ENCODE assay signal across 9 cellular contexts in genomic region chr1:214018605-214019268, GRCh38. TPM values are rescaled to one million over a fixed set of nuclear protein-coding genes. Genes with fewer than 3 reads are reported as not detected.
DNase-seq lines count a peak whose midpoint lies in the region; ATAC-seq and TF ChIP-seq lines count a peak whose summit lies in the region.
"Had no signal": no experiment of that assay in that cellular context is flagged by ENCODE, and none has a peak within 500 bp of the region (broad histone marks: within the 10 kb centered on the region; RNA-seq: fewer than 3 reads in every experiment).

No MANE protein-coding gene starts in this region.

- no peak overlapping the region for H3K4me3 Mint-ChIP-seq in T-helper 17 cell

- H3K9me2 ChIP-seq in PC-3 (replicated peaks; ENCODE audit: low read length) = no peaks in the 10 kb centered on the region

- TF ChIP-seq CTCF in PC-3 (conservative IDR thresholded peaks at IDR 0.05; ENCODE audit: low read depth, low read length) = no peak

- H3K4me3 ChIP-seq in PC-3 (ENCODE audit: low read length) (no peak overlapping the region), HAP-1 (no peak overlapping the region)

- no peak overlapping the region for H2AFZ ChIP-seq in PC-3 (ENCODE audit: low read length)

- intact Hi-C loops in PC-3 (cut with micrococcal nuclease) = loop anchor here (10.0 kb wide), 1 partner anchor 894 kb away; no protein-coding TSS in a partner anchor

- no peak overlapping the region for H3K4me2 ChIP-seq in PC-3 (ENCODE audit: low read length)

- ATAC-seq in GM18519 (IDR thresholded peaks at IDR 0.05; ENCODE audit: low FRiP score, unreplicated experiment) (peak; percentile 98), GM21786 (IDR thresholded peaks at IDR 0.05; ENCODE audit: unreplicated experiment) (peak; percentile 69), PC-3 (no peak), T-helper 17 cell (no peak)

- H3K4me1 Mint-ChIP-seq in T-helper 17 cell = no peaks in the 10 kb centered on the region

- H3K79me2 ChIP-seq in PC-3 (ENCODE audit: low read length) = no peaks in the 10 kb centered on the region

- H3K36me3 Mint-ChIP-seq in T-helper 17 cell (ENCODE audit: low read depth) = no peaks in the 10 kb centered on the region

- H3K36me3 ChIP-seq in PC-3 (ENCODE audit: low read depth, low read length) (no peaks in the 10 kb centered on the region), HAP-1 (replicated peaks) (no peaks in the 10 kb centered on the region)

- in situ Hi-C loops in HAP-1 (cut with MboI; ENCODE audit: low sequenced_read_pairs) = no loop called here

- BruUV-seq in PC-3 (replicated peaks; lab: Mats Ljungman, UMichigan) = no TSS peak

- H3K9ac ChIP-seq in PC-3 (ENCODE audit: low read length) = no peak overlapping the region

- H4K20me1 ChIP-seq in PC-3 (ENCODE audit: low read length) = no peaks in the 10 kb centered on the region

- POLR2A ChIA-PET in PC-3 (lab: Charles Lee; ENCODE audit: unreplicated experiment) = no interaction called here

- H3K9me3 ChIP-seq in PC-3 (ENCODE audit: low read length) (no peaks in the 10 kb centered on the region), T-helper 17 cell (ENCODE audit: control insufficient read depth, low read length, poor library complexity, severe bottlenecking) (no peaks in the 10 kb centered on the region), HAP-1 (no peaks in the 10 kb centered on the region)

- no peak overlapping the region for H3K27ac ChIP-seq in PC-3 (ENCODE audit: low read length)

- CTCF ChIA-PET in PC-3 (lab: Charles Lee) = no interaction called here

- no peaks in the 10 kb centered on the region for H3F3A ChIP-seq in PC-3 (ENCODE audit: low read length, unreplicated experiment)

- H3K4me1 ChIP-seq in PC-3 (ENCODE audit: insufficient read depth, low read length) = no peaks in the 10 kb centered on the region
- peaks cover 7% of the 10 kb centered on the region for H3K4me1 ChIP-seq in HAP-1

- H3K27me3 Mint-ChIP-seq in T-helper 17 cell = no peaks in the 10 kb centered on the region

- DNase-seq in NCI-H2081 treated with DMSO at 0.1 percent for 48 hours (lab: John Stamatoyannopoulos, UW) (peak; percentile 71), lung microvascular endothelial cell (ENCODE audit: low read depth in 2 of 2) (peak; percentile 2 to 74), PC-3 (no peak), T-helper 17 cell (no peak), HAP-1 (ENCODE audit: low spot score in 2 of 2) (no peak)
- DNase-seq: IMR-90 had no signal

- no peak overlapping the region for H3K27ac Mint-ChIP-seq in T-helper 17 cell

- peaks cover 85% of the 10 kb centered on the region for H3K27me3 ChIP-seq in PC-3 (ENCODE audit: low read length)
- no peaks in the 10 kb centered on the region for H3K27me3 ChIP-seq in HAP-1 (ENCODE audit: low read depth)

RNA-seq across cellular contexts. Expression of gene PROX1, which starts 31.0 kb away (rescaled TPM):
- total RNA-seq in lung microvascular endothelial cell (52.3 and 86.7 TPM in 2 replicates), PC-3 (2014; rRNA removed) (0.12 TPM in 1 of 2 replicates, not detected in the other), T-helper 17 cell (not detected)
- total RNA-seq: T-helper 1 cell treated with Interleukin-12 subunit alpha and Interleukin-12 subunit beta and Interleukin-4 antibody, amounts not matched to agents 30 ng/mL and 1 ng/mL, for 36 hours had no signal

Comparison
In these comparisons a context has a peak if more than half of its experiments do, and no peak if none do; other contexts are left out.
1. ATAC-seq: peak in GM18519 (single experiment) and GM21786 (single experiment); none in PC-3 (single experiment) and T-helper 17 cell (single experiment).
2. DNase-seq: peak in NCI-H2081 treated with DMSO at 0.1 percent for 48 hours (single experiment) and lung microvascular endothelial cell (2 of 2); none in PC-3 (single experiment), T-helper 17 cell (0 of 3) and HAP-1 (0 of 2).
3. RNA of gene PROX1, which starts 31.0 kb away (total RNA-seq): 52.3 to 86.7 TPM in lung microvascular endothelial cell; not detected in T-helper 17 cell and 0.12 TPM in PC-3; every median in the first group is over 10 times any median in the second.